1 cellular context compared by ENCODE assay signal in genomic region chr10:124792998-124793352, GRCh38.
TF ChIP-seq lines count a peak whose summit lies in the region.

No MANE protein-coding gene starts in this region.

TF ChIP-seq in HCT116, 20 proteins besides CTCF, POLR2A, EP300 and RAD21:
- TF ChIP-seq SRF (IDR thresholded peaks at IDR 0.05; ENCODE audit: low read depth): no peak
- 0 out of 2 replicates have a peak, but pooled peaks have one; percentile 15 for TF ChIP-seq ZFX (IDR thresholded peaks at IDR 0.05)
TF ChIP-seq in HCT116: peak in this region for 1.
